Comparison of ENCODE assay signal across 13 cellular contexts in the genomic region with DNA sequence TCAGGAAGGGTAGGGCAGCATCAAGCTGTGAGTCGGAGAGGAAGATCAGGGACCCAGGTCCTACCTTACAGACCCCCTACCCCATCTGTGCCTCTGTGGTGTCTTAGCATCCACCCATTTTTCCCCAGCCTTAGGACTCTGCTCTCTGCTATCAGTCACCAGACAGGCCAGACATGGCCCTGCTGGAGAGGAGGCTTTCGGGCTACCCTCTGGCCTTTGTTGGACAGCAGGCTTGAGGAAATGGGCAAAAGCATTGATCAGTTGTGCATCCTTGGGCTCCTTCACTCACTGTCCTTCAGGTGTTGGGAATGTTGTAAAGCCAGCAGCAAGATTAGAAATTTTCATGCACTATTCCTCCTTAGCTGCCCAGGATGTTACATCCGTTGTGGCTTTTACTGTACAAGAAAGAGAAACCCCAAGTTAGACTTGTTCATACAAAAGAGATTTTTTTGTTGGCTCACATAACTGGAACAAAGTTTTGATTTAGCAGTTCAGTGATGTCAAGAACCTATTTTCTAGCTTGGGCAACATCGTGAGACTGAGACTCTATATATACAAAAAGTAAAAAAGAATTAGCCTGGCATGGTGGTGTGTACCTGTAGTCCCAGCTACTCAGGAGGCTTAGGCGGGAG. TPM values are rescaled to one million over a fixed set of nuclear protein-coding genes. Genes with fewer than 3 reads are reported as not detected.
DNase-seq lines count a peak whose midpoint lies in the region; ATAC-seq and TF ChIP-seq lines count a peak whose summit lies in the region.
"Had no signal": no experiment of that assay in that cellular context is flagged by ENCODE, and none has a peak within 500 bp of the region (broad histone marks: within the 10 kb centered on the region; RNA-seq: fewer than 3 reads in every experiment).

No MANE protein-coding gene starts in this region.

- ATAC-seq in left cardiac atrium (no peak), T-cell (replicated peaks in 1 of 4) (peak; percentile 9 to 31 (median 16)), GM21381 (IDR thresholded peaks at IDR 0.05; ENCODE audit: unreplicated experiment) (no peak), HG02798 (IDR thresholded peaks at IDR 0.05; ENCODE audit: poor library complexity, unreplicated experiment) (no peak)
- ATAC-seq: gastrocnemius medialis, pancreas had no signal

- H3K36me3 Mint-ChIP-seq in T-cell: peaks cover 9% of the 10 kb centered on the region

- H3K27ac Mint-ChIP-seq in T-cell: peak overlapping the region; percentile 95 to 98

- POLR2A ChIA-PET in T-cell (lab: Charles Lee): interaction anchor here (0.6 to 1.0 kb wide), 9 partner anchors 9 to 258 kb away, joined by 3 to 8 read pairs (median 3); no protein-coding TSS in a partner anchor

- no peaks in the 10 kb centered on the region for H3K9me3 Mint-ChIP-seq in T-cell

- H3K27me3 Mint-ChIP-seq in T-cell: no peaks in the 10 kb centered on the region

- TF ChIP-seq POLR2A in uterus (IDR thresholded peaks at IDR 0.05) (no peak), suprapubic skin (IDR thresholded peaks at IDR 0.05) (no peak)

- CTCF ChIA-PET in T-cell (lab: Charles Lee): interaction anchor here (0.7 to 3.0 kb wide), 12 partner anchors 8 to 74 kb away, joined by 3 to 16 read pairs (median 4); no protein-coding TSS in a partner anchor

- peaks cover 65% of the 10 kb centered on the region for H3K4me1 ChIP-seq in left ventricle myocardium inferior
- H3K4me1 ChIP-seq in effector memory CD4-positive, alpha-beta T cell (ENCODE audit: control insufficient read depth, insufficient read depth, low read length, poor library complexity, severe bottlenecking): peaks cover 72% of the 10 kb centered on the region
- H3K4me1 ChIP-seq in uterus: peaks cover 0 to 8% of the 10 kb centered on the region in 2 donors
- H3K4me1 ChIP-seq in suprapubic skin: peaks cover 39% of the 10 kb centered on the region

- H3K27ac ChIP-seq in left ventricle myocardium inferior (replicated peaks) (peak overlapping the region; percentile 55), uterus (peak overlapping the region; percentile 60 to 75), suprapubic skin (no peak overlapping the region)
- H3K27ac ChIP-seq in effector memory CD4-positive, alpha-beta T cell (ENCODE audit: insufficient read depth, low read length, poor library complexity, severe bottlenecking): peak overlapping the region; percentile 94
- H3K27ac ChIP-seq: gastrocnemius medialis, pancreas had no signal

- TF ChIP-seq EP300 in suprapubic skin (IDR thresholded peaks at IDR 0.05): no peak

- intact Hi-C loops in left ventricle myocardium inferior (cut with micrococcal nuclease): no loop called here
- intact Hi-C loops in left cardiac atrium (cut with DNase I): loop anchor here in 1 of 2 donors (5.0 to 10.0 kb wide), 2 partner anchors 74 to 351 kb away; partner anchors contain the start of gene DTWD2
- intact Hi-C loops in uterus (cut with DNase I; ENCODE audit: low total_unique reads): no loop called here

- WGBS in suprapubic skin: 80% methylated on average over 5 of the region's 5 CpGs

- no peak overlapping the region for H3K4me3 ChIP-seq in left ventricle myocardium inferior
- H3K4me3 ChIP-seq in effector memory CD4-positive, alpha-beta T cell (ENCODE audit: insufficient read depth, low read depth, low read length, poor library complexity, severe bottlenecking): peak overlapping the region; percentile 4
- no peak overlapping the region for H3K4me3 ChIP-seq in uterus
- no peak overlapping the region for H3K4me3 ChIP-seq in suprapubic skin
- H3K4me3 ChIP-seq: gastrocnemius medialis, pancreas had no signal

- DNase-seq in left ventricle myocardium inferior (no peak), left cardiac atrium (no peak), T-cell (no peak), uterus (no peak), suprapubic skin (ENCODE audit: low spot score in 2 of 2) (no peak)
- DNase-seq in effector memory CD4-positive, alpha-beta T cell: no peak
- DNase-seq: gastrocnemius medialis; NCI-H1694; NCI-H526 treated with DMSO at 0.1 percent for 48 hours; pancreas; stimulated activated CD4-positive, alpha-beta T cell treated with anti-CD3 and anti-CD28 coated beads, Interleukin-12 subunit alpha, Interleukin-12 subunit beta, amount 100 ng/mL, for 4 hours had no signal

- no peak for TF ChIP-seq CTCF in left ventricle myocardium inferior (IDR thresholded peaks at IDR 0.05; ENCODE audit: borderline replicate concordance)
- TF ChIP-seq CTCF in uterus (IDR thresholded peaks at IDR 0.05): no peak
- TF ChIP-seq CTCF in suprapubic skin (IDR thresholded peaks at IDR 0.05): no peak

- H3K36me3 ChIP-seq in left ventricle myocardium inferior: no peaks in the 10 kb centered on the region
- no peaks in the 10 kb centered on the region for H3K36me3 ChIP-seq in effector memory CD4-positive, alpha-beta T cell (ENCODE audit: control insufficient read depth, insufficient read depth, low read length)
- no peaks in the 10 kb centered on the region for H3K36me3 ChIP-seq in uterus
- H3K36me3 ChIP-seq in suprapubic skin: no peaks in the 10 kb centered on the region
- H3K36me3 ChIP-seq: gastrocnemius medialis, pancreas had no signal

- peak overlapping the region; percentile 43 to 89 (median 53) for H3K4me3 Mint-ChIP-seq in T-cell

- no peaks in the 10 kb centered on the region for H3K27me3 ChIP-seq in left ventricle myocardium inferior (ENCODE audit: low read depth)
- H3K27me3 ChIP-seq in effector memory CD4-positive, alpha-beta T cell (replicated peaks; ENCODE audit: control insufficient read depth, insufficient read depth, low read length, poor library complexity, severe bottlenecking): no peaks in the 10 kb centered on the region
- H3K27me3 ChIP-seq in uterus: no peaks in the 10 kb centered on the region
- H3K27me3 ChIP-seq in suprapubic skin: no peaks in the 10 kb centered on the region
- H3K27me3 ChIP-seq: gastrocnemius medialis, pancreas had no signal

- peaks cover 93 to 98% (median 96%) of the 10 kb centered on the region in 3 donors for H3K4me1 Mint-ChIP-seq in T-cell

- H3K9me3 ChIP-seq in left ventricle myocardium inferior (replicated peaks) (no peaks in the 10 kb centered on the region), uterus (no peaks in the 10 kb centered on the region), suprapubic skin (no peaks in the 10 kb centered on the region)
- no peaks in the 10 kb centered on the region for H3K9me3 ChIP-seq in effector memory CD4-positive, alpha-beta T cell (ENCODE audit: control insufficient read depth, low read length)
- H3K9me3 ChIP-seq: gastrocnemius medialis, pancreas had no signal

RNA-seq across cellular contexts. Expression of gene TNFAIP8, which starts 17.4 kb away (rescaled TPM):
- total RNA-seq in left ventricle myocardium inferior (3.2 TPM), left cardiac atrium (1 to 10 TPM; 4.7 to 8.6 TPM), T-cell (100 to 1,000 TPM; 128 to 145 (median 135) TPM), uterus (10 to 100 TPM in 3 of 4 donors, 1 to 10 TPM in 1; 2.0 to 42.7 (median 15.5) TPM), suprapubic skin (10 to 100 TPM; 37.2 to 49.1 (median 43.3) TPM)

Comparison
In these comparisons a context has a peak if more than half of its experiments do, and no peak if none do; other contexts are left out.
1. ATAC-seq: peak in T-cell (4 of 4); none in left cardiac atrium (0 of 2), GM21381 (single experiment) and HG02798 (single experiment).